ENCODE assay signal across 29 cellular contexts in the genomic region with DNA sequence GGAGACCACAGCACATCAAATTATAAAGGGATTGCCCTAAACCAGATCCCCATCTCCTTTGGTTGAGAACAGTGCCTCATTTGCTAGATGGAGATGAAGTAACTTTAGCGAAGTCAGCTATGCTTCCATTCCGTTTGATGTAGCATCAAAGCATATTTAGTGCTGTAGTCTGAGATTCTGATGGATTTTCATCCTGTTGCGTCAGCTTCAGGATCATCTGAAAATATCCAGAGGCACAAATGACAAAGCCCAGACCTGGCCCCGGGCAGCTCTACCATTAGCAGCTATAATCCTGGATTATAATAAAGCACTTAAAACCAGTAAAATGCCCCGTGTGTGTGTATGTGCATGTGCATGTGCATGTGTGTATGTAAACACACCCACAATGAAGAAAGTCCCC. TPM values are rescaled to one million over a fixed set of nuclear protein-coding genes. Genes with fewer than 3 reads are reported as not detected.
DNase-seq lines count a peak whose midpoint lies in the region; ATAC-seq and TF ChIP-seq lines count a peak whose summit lies in the region.
"Had no signal": no experiment of that assay in that cellular context is flagged by ENCODE, and none has a peak within 500 bp of the region (broad histone marks: within the 10 kb centered on the region; RNA-seq: fewer than 3 reads in every experiment).

No MANE protein-coding gene starts in this region.

- H3K27me3 ChIP-seq in subcutaneous abdominal adipose tissue (ENCODE audit: control insufficient read depth in 5 of 5, insufficient read depth in 4 of 5, low read length in 5 of 5): no peaks in the 10 kb centered on the region
- H3K27me3 ChIP-seq: ascending aorta, heart right ventricle, neural progenitor cell, right atrium auricular region, spleen had no signal

- H3K4me3 ChIP-seq in fibroblast of villous mesenchyme (ENCODE audit: low read depth, low read length) (no peak overlapping the region), subcutaneous abdominal adipose tissue (ENCODE audit: low read depth in 1 of 5, low read length in 5 of 5) (no peak overlapping the region)
- H3K4me3 ChIP-seq: ascending aorta, coronary artery, heart right ventricle, lung, neural progenitor cell, right atrium auricular region, spleen had no signal

- no peaks in the 10 kb centered on the region for H3K9me3 ChIP-seq in subcutaneous abdominal adipose tissue (ENCODE audit: control insufficient read depth in 5 of 5, low read length in 5 of 5)
- H3K9me3 ChIP-seq: ascending aorta, heart right ventricle, right atrium auricular region, spleen had no signal

- peaks cover 2% of the 10 kb centered on the region for H3K4me1 Mint-ChIP-seq in activated CD8-positive, alpha-beta T cell treated with anti-CD3 and anti-CD28 coated beads for 36 hours (ENCODE audit: low read depth)
- H3K4me1 Mint-ChIP-seq in activated CD8-positive, alpha-beta T cell treated with anti-CD3 and anti-CD28 coated beads, Interleukin-2, amount 10 ng/mL, durations not matched to agents 7 days and 5 days (ENCODE audit: low read depth): no peaks in the 10 kb centered on the region
- H3K4me1 Mint-ChIP-seq: activated B cell treated with CpG ODN at 0.5 μM for 24 hours; activated T-helper 17 cell treated with anti-CD3 and anti-CD28 coated beads, Interleukin-2, amount 50 U/mL, for 72 hours had no signal

- no peak overlapping the region for H3K4me3 Mint-ChIP-seq in activated CD8-positive, alpha-beta T cell treated with anti-CD3 and anti-CD28 coated beads for 36 hours
- no peak overlapping the region for H3K4me3 Mint-ChIP-seq in activated CD8-positive, alpha-beta T cell treated with anti-CD3 and anti-CD28 coated beads, Interleukin-2, amount 10 ng/mL, durations not matched to agents 7 days and 5 days
- H3K4me3 Mint-ChIP-seq: activated B cell treated with CpG ODN at 0.5 μM for 24 hours; activated T-helper 17 cell treated with anti-CD3 and anti-CD28 coated beads, Interleukin-2, amount 50 U/mL, for 72 hours; neural progenitor cell had no signal

- H3K36me3 Mint-ChIP-seq in activated CD8-positive, alpha-beta T cell treated with anti-CD3 and anti-CD28 coated beads for 36 hours (ENCODE audit: low read depth): peaks cover 17% of the 10 kb centered on the region
- peaks cover 50% of the 10 kb centered on the region for H3K36me3 Mint-ChIP-seq in activated CD8-positive, alpha-beta T cell treated with anti-CD3 and anti-CD28 coated beads, Interleukin-2, amount 10 ng/mL, durations not matched to agents 7 days and 5 days (ENCODE audit: low read depth)

- no peaks in the 10 kb centered on the region for H3K4me1 ChIP-seq in subcutaneous abdominal adipose tissue (ENCODE audit: control insufficient read depth in 5 of 5, insufficient read depth in 5 of 5, low read length in 5 of 5)
- H3K4me1 ChIP-seq: ascending aorta, neural progenitor cell, parathyroid adenoma, right atrium auricular region, spleen had no signal

- H3K27me3 Mint-ChIP-seq in activated CD8-positive, alpha-beta T cell treated with anti-CD3 and anti-CD28 coated beads for 36 hours: no peaks in the 10 kb centered on the region
- no peaks in the 10 kb centered on the region for H3K27me3 Mint-ChIP-seq in activated CD8-positive, alpha-beta T cell treated with anti-CD3 and anti-CD28 coated beads, Interleukin-2, amount 10 ng/mL, durations not matched to agents 7 days and 5 days (ENCODE audit: low read depth)
- H3K27me3 Mint-ChIP-seq: activated B cell treated with CpG ODN at 0.5 μM for 24 hours; activated T-helper 17 cell treated with anti-CD3 and anti-CD28 coated beads, Interleukin-2, amount 50 U/mL, for 72 hours had no signal

- intact Hi-C loops in activated CD8-positive, alpha-beta T cell treated with anti-CD3 and anti-CD28 coated beads for 36 hours (cut with micrococcal nuclease): no loop called here

- no peak overlapping the region for H3K9ac ChIP-seq in subcutaneous abdominal adipose tissue (ENCODE audit: low read length in 5 of 5)
- H3K9ac ChIP-seq: neural progenitor cell, parathyroid adenoma had no signal

- ATAC-seq in activated CD8-positive, alpha-beta T cell treated with anti-CD3 and anti-CD28 coated beads for 36 hours: no peak
- ATAC-seq in activated CD8-positive, alpha-beta T cell treated with anti-CD3 and anti-CD28 coated beads, Interleukin-2, amount 10 ng/mL, durations not matched to agents 7 days and 5 days: no peak
- ATAC-seq in SK-N-SH treated with all-trans-retinoic acid at 6 μM for 48 hours: peak; percentile 46
- no peak for ATAC-seq in GM21423 (IDR thresholded peaks at IDR 0.05; ENCODE audit: unreplicated experiment)
- no peak for ATAC-seq in GM18870 (IDR thresholded peaks at IDR 0.05; ENCODE audit: unreplicated experiment)
- ATAC-seq: activated T-helper 17 cell treated with anti-CD3 and anti-CD28 coated beads, Interleukin-2, amount 50 U/mL, for 72 hours; heart right ventricle; HepG2 had no signal

- TF ChIP-seq CTCF in activated CD8-positive, alpha-beta T cell treated with anti-CD3 and anti-CD28 coated beads for 36 hours (IDR thresholded peaks at IDR 0.05): no peak
- no peak for TF ChIP-seq CTCF in fibroblast of villous mesenchyme (IDR thresholded peaks at IDR 0.05; ENCODE audit: insufficient read depth, low read depth, low read length)

- H3K27ac Mint-ChIP-seq in activated CD8-positive, alpha-beta T cell treated with anti-CD3 and anti-CD28 coated beads for 36 hours: peak overlapping the region; percentile 2
- H3K27ac Mint-ChIP-seq in activated CD8-positive, alpha-beta T cell treated with anti-CD3 and anti-CD28 coated beads, Interleukin-2, amount 10 ng/mL, durations not matched to agents 7 days and 5 days: no peak overlapping the region
- H3K27ac Mint-ChIP-seq: activated B cell treated with CpG ODN at 0.5 μM for 24 hours; activated T-helper 17 cell treated with anti-CD3 and anti-CD28 coated beads, Interleukin-2, amount 50 U/mL, for 72 hours; neural progenitor cell had no signal

- CTCF ChIA-PET in activated CD8-positive, alpha-beta T cell treated with anti-CD3 and anti-CD28 coated beads for 36 hours (lab: Charles Lee): interaction anchor here (0.6 to 4.2 kb wide), 9 partner anchors 9 to 399 kb away, joined by 3 to 33 read pairs (median 4); partner anchors contain the start of gene LIX1
- CTCF ChIA-PET in activated CD8-positive, alpha-beta T cell treated with anti-CD3 and anti-CD28 coated beads, Interleukin-2, amount 10 ng/mL, durations not matched to agents 7 days and 5 days (lab: Charles Lee): interaction anchor here (1.1 to 3.5 kb wide), 5 partner anchors 9 to 400 kb away, joined by 3 to 27 read pairs (median 6); no protein-coding TSS in a partner anchor

- no peak for DNase-seq in activated CD8-positive, alpha-beta T cell treated with anti-CD3 and anti-CD28 coated beads for 36 hours
- no peak for DNase-seq in activated CD8-positive, alpha-beta T cell treated with anti-CD3 and anti-CD28 coated beads, Interleukin-2, amount 10 ng/mL, durations not matched to agents 7 days and 5 days
- DNase-seq in fibroblast of villous mesenchyme (ENCODE audit: low read depth) (peak; percentile 85), GM03348 (ENCODE audit: low spot score) (no peak)
- DNase-seq: activated B cell treated with CpG ODN at 0.5 μM for 24 hours; activated naive CD4-positive, alpha-beta T cell treated with anti-CD3 and anti-CD28 coated beads, Interleukin-2, amount 50 U/mL, for 16 hours; DMS79; effector memory CD4-positive, alpha-beta T cell; foreskin melanocyte; heart right ventricle; Kasumi-1; MV-4-11; NCI-H146; NCI-H2107; NCI-H446; spleen had no signal

- H3K9me3 Mint-ChIP-seq in activated CD8-positive, alpha-beta T cell treated with anti-CD3 and anti-CD28 coated beads for 36 hours: no peaks in the 10 kb centered on the region
- H3K9me3 Mint-ChIP-seq in activated CD8-positive, alpha-beta T cell treated with anti-CD3 and anti-CD28 coated beads, Interleukin-2, amount 10 ng/mL, durations not matched to agents 7 days and 5 days (ENCODE audit: insufficient read depth): no peaks in the 10 kb centered on the region
- H3K9me3 Mint-ChIP-seq: activated B cell treated with CpG ODN at 0.5 μM for 24 hours; activated T-helper 17 cell treated with anti-CD3 and anti-CD28 coated beads, Interleukin-2, amount 50 U/mL, for 72 hours; neural progenitor cell had no signal

- peak overlapping the region; percentile 3 for H3K27ac ChIP-seq in subcutaneous abdominal adipose tissue (ENCODE audit: low read depth, low read length)
- H3K27ac ChIP-seq: 22Rv1, ascending aorta, coronary artery, heart right ventricle, neural progenitor cell, parathyroid adenoma, right atrium auricular region, spleen had no signal

- peaks cover 61 to 85% (median 71%) of the 10 kb centered on the region in 5 donors for H3K36me3 ChIP-seq in subcutaneous abdominal adipose tissue (ENCODE audit: control insufficient read depth in 5 of 5, insufficient read depth in 5 of 5, low read length in 5 of 5)
- H3K36me3 ChIP-seq: neural progenitor cell had no signal

- POLR2A ChIA-PET in activated CD8-positive, alpha-beta T cell treated with anti-CD3 and anti-CD28 coated beads for 36 hours (lab: Charles Lee): interaction anchor here (1.1 kb wide), 1 partner anchor 11 kb away, joined by 3 read pairs; no protein-coding TSS in a partner anchor
- POLR2A ChIA-PET in activated CD8-positive, alpha-beta T cell treated with anti-CD3 and anti-CD28 coated beads, Interleukin-2, amount 10 ng/mL, durations not matched to agents 7 days and 5 days (lab: Charles Lee): interaction anchor here (0.6 to 1.0 kb wide), 2 partner anchors 45 to 119 kb away, joined by 3 read pairs; partner anchors contain the start of gene ERAP1

TF ChIP-seq in SK-N-SH treated with all-trans-retinoic acid at 6 μM for 48 hours, 23 proteins besides CTCF, POLR2A, EP300 and RAD21 (continues in another document):
- peak; percentile 55; the same call in 1 of the 2 replicates for TF ChIP-seq TCF4 (CRISPR knock-in tag; IDR thresholded peaks at IDR 0.05; ENCODE audit: borderline replicate concordance)
- peak; percentile 66 for TF ChIP-seq ZFP3 (CRISPR knock-in tag; IDR thresholded peaks at IDR 0.05)
- TF ChIP-seq, protein P1, sequence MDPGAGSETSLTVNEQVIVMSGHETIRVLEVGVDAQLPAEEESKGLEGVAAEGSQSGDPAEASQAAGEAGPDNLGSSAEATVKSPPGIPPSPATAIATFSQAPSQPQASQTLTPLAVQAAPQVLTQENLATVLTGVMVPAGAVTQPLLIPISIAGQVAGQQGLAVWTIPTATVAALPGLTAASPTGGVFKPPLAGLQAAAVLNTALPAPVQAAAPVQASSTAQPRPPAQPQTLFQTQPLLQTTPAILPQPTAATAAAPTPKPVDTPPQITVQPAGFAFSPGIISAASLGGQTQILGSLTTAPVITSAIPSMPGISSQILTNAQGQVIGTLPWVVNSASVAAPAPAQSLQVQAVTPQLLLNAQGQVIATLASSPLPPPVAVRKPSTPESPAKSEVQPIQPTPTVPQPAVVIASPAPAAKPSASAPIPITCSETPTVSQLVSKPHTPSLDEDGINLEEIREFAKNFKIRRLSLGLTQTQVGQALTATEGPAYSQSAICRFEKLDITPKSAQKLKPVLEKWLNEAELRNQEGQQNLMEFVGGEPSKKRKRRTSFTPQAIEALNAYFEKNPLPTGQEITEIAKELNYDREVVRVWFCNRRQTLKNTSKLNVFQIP (CRISPR knock-in tag; IDR thresholded peaks at IDR 0.05; ENCODE audit: borderline replicate concordance, low read depth): no peak

RNA-seq across cellular contexts. Expression of gene ERAP1, which starts 44.7 kb away (rescaled TPM):
- total RNA-seq in activated CD8-positive, alpha-beta T cell treated with anti-CD3 and anti-CD28 coated beads for 36 hours: 10 to 100 TPM; 60.1 to 62.3 TPM
- total RNA-seq in activated CD8-positive, alpha-beta T cell treated with anti-CD3 and anti-CD28 coated beads, Interleukin-2, amount 10 ng/mL, durations not matched to agents 7 days and 5 days: 100 to 1,000 TPM in 1 of 2 experiments, 10 to 100 TPM in 1; 98.4 to 105 TPM
- total RNA-seq in fibroblast of villous mesenchyme: 33.2 and 40.2 TPM in 2 replicates
